ENCODE assay signal across 9 cellular contexts in genomic region chr1:199272690-199273089, GRCh38.
DNase-seq lines count a peak whose midpoint lies in the region; ATAC-seq and TF ChIP-seq lines count a peak whose summit lies in the region.
"Had no signal": no experiment of that assay in that cellular context is flagged by ENCODE, and none has a peak within 500 bp of the region (broad histone marks: within the 10 kb centered on the region; RNA-seq: fewer than 3 reads in every experiment).

No MANE protein-coding gene starts in this region.

- no peak overlapping the region for H3K23ac ChIP-seq in IMR-90 (ENCODE audit: low read depth, low read length)

- intact Hi-C loops in IMR-90 (cut with micrococcal nuclease) = loop anchor here (5.0 to 10.0 kb wide), 2 partner anchors 132 to 150 kb away; no protein-coding TSS in a partner anchor
- intact Hi-C loops in thyroid gland (cut with DNase I) = no loop called here

- no peak overlapping the region for H2AFZ ChIP-seq in IMR-90 (replicated peaks; ENCODE audit: low read length, poor library complexity)

- no peak overlapping the region; a peak in 1 of 4 replicates for H4K8ac ChIP-seq in IMR-90 (ENCODE audit: low read depth in 2 of 2, low read length in 2 of 2)

- no peaks in the 10 kb centered on the region for H3K36me3 ChIP-seq in IMR-90 (ENCODE audit: control insufficient read depth, insufficient read depth, low read length)
- no peaks in the 10 kb centered on the region for H3K36me3 ChIP-seq in thyroid gland

- in situ Hi-C loops in IMR-90 (cut with MboI; ENCODE audit: low sequenced_read_pairs) = no loop called here

- no peak overlapping the region for H2BK120ac ChIP-seq in IMR-90 (ENCODE audit: low read depth, low read length)

- H3K4me1 ChIP-seq in IMR-90 (ENCODE audit: control insufficient read depth, insufficient read depth, low read length) (peaks cover 5% of the 10 kb centered on the region), thyroid gland (peaks cover 3 to 10% of the 10 kb centered on the region in 2 donors)

- ATAC-seq in GM21786 (IDR thresholded peaks at IDR 0.05; ENCODE audit: unreplicated experiment) (peak; percentile 76), IMR-90 (ENCODE audit: low read depth) (peak; percentile 88), esophagus mucosa (peak; percentile 41)

- H3K27me3 ChIP-seq in IMR-90 (ENCODE audit: control insufficient read depth, insufficient read depth, low read length) (no peaks in the 10 kb centered on the region), thyroid gland (no peaks in the 10 kb centered on the region)

- H3K4me3 ChIP-seq in IMR-90 (ENCODE audit: insufficient read depth, low read depth, low read length) = no peak overlapping the region
- H3K4me3 ChIP-seq in thyroid gland (replicated peaks in 1 of 3) = no peak overlapping the region

- TF ChIP-seq POLR2A in IMR-90 (IDR thresholded peaks at IDR 0.05; ENCODE audit: low read depth, low read length) (no peak), thyroid gland (IDR thresholded peaks at IDR 0.05) (no peak)

- H3K56ac ChIP-seq in IMR-90 (ENCODE audit: extremely low read depth, insufficient read depth, low read length) = no peak overlapping the region

- WGBS in IMR-90 (ENCODE audit: extremely low coverage in 2 of 2, insufficient read length in 1 of 2), 2 experiments = 0% methylated on average over 1 of the region's 3 CpGs; no CpG with 5 or more reads in 1 of the 2 experiments
- WGBS in thyroid gland, 2 donors = 41 to 46% methylated on average over 3 of the region's 3 CpGs

- no peak overlapping the region for H3K18ac ChIP-seq in IMR-90 (ENCODE audit: low read depth, low read length)

- H3K27ac ChIP-seq in IMR-90 (ENCODE audit: insufficient read depth, low read length) (no peak overlapping the region), thyroid gland (no peak overlapping the region)
- H3K27ac ChIP-seq: KMS-11 had no signal

- no peak overlapping the region for H3K14ac ChIP-seq in IMR-90 (replicated peaks; ENCODE audit: low read depth, low read length)

- no peak overlapping the region for H3K4ac ChIP-seq in IMR-90 (ENCODE audit: low read depth, low read length)

- no peak overlapping the region for H4K91ac ChIP-seq in IMR-90 (ENCODE audit: insufficient read depth, low read depth, low read length)

- no TSS peak for BruUV-seq in IMR-90 (replicated peaks; lab: Mats Ljungman, UMichigan)

- dilution Hi-C loops in IMR-90 (cut with HindIII; ENCODE audit: low sequenced_read_pairs, unreplicated experiment) = no loop called here

- no peak overlapping the region for H2AK9ac ChIP-seq in IMR-90 (replicated peaks; ENCODE audit: low read depth, low read length, poor library complexity)

- 0 out of 2 replicates have a peak, but pooled peaks cover 2% of the 10 kb centered on the region for H3K9me1 ChIP-seq in IMR-90 (ENCODE audit: insufficient read depth, low read length)

- POLR2A ChIA-PET in IMR-90 (lab: Charles Lee; ENCODE audit: unreplicated experiment) = no interaction called here

- TF ChIP-seq RAD21 in IMR-90 (IDR thresholded peaks at IDR 0.05; ENCODE audit: low read length) = no peak

- H2BK5ac ChIP-seq in IMR-90 (ENCODE audit: low read depth, low read length, poor library complexity, severe bottlenecking) = peak overlapping the region; percentile 55

- H3K4me2 ChIP-seq in IMR-90 (ENCODE audit: low read depth, low read length) = no peak overlapping the region
- H3K4me2 ChIP-seq: KMS-11 had no signal

- H2BK20ac ChIP-seq in IMR-90 (ENCODE audit: low read depth, low read length) = no peak overlapping the region

- H3K9ac ChIP-seq in IMR-90 (ENCODE audit: low read depth, low read length) = no peak overlapping the region
- H3K9ac ChIP-seq: KMS-11 had no signal

- H3K79me1 ChIP-seq in IMR-90 (ENCODE audit: low read depth in 1 of 2, low read length in 2 of 2) = no peaks in the 10 kb centered on the region

- H2AK5ac ChIP-seq in IMR-90 (ENCODE audit: low read depth, low read length) = no peak overlapping the region

- H4K5ac ChIP-seq in IMR-90 (ENCODE audit: low read depth, low read length) = no peak overlapping the region

- H3K9me3 ChIP-seq in IMR-90 (ENCODE audit: control insufficient read depth, insufficient read depth, low read length) = no peaks in the 10 kb centered on the region
- H3K9me3 ChIP-seq in thyroid gland = no peaks in the 10 kb centered on the region

- H4K20me1 ChIP-seq in IMR-90 (ENCODE audit: insufficient read depth, low read length) = no peaks in the 10 kb centered on the region

- DNase-seq in GM03348 (ENCODE audit: low spot score) (peak; percentile 87), IMR-90 (peak; percentile 94), thyroid gland (peak; percentile 10 to 27), RPMI8226 (no peak), COLO668 (lab: John Stamatoyannopoulos, UW; ENCODE audit: unreplicated experiment) (no peak), NCI-H524 (lab: John Stamatoyannopoulos, UW) (no peak)

- CTCF ChIA-PET in IMR-90 (lab: Yijun Ruan, JAX) = no interaction called here

- no peak overlapping the region for H2BK15ac ChIP-seq in IMR-90 (ENCODE audit: low read depth, low read length)

- TF ChIP-seq CTCF in IMR-90 (conservative IDR thresholded peaks at IDR 0.05; ENCODE audit: low read depth, low read length) (no peak), thyroid gland (IDR thresholded peaks at IDR 0.05) (no peak)

TF ChIP-seq in IMR-90, 13 proteins besides CTCF, POLR2A, EP300 and RAD21:
- TF ChIP-seq RFX5 (IDR thresholded peaks at IDR 0.05; ENCODE audit: low read depth, low read length) (0 out of 2 replicates have a peak, but pooled peaks have one; percentile 21), MAZ (IDR thresholded peaks at IDR 0.05; ENCODE audit: borderline replicate concordance, low read depth, low read length) (peak; percentile 84), CHD1 (IDR thresholded peaks at IDR 0.05; ENCODE audit: low read depth, low read length) (no peak), MXI1 (IDR thresholded peaks at IDR 0.05; ENCODE audit: borderline replicate concordance, low read depth, low read length) (no peak), FOS (IDR thresholded peaks at IDR 0.05; ENCODE audit: low read depth, low read length) (peak; percentile 71), BHLHE40 (IDR thresholded peaks at IDR 0.05; ENCODE audit: low read depth, low read length) (0 out of 2 replicates have a peak, but pooled peaks have one; percentile 46), CEBPB (IDR thresholded peaks at IDR 0.05; ENCODE audit: low read depth, low read length) (no peak), USF2 (IDR thresholded peaks at IDR 0.05; ENCODE audit: low read depth, low read length) (no peak), SMC3 (IDR thresholded peaks at IDR 0.05; ENCODE audit: low read depth, low read length) (no peak), NFE2L2 (IDR thresholded peaks at IDR 0.05; ENCODE audit: low read depth, low read length) (no peak), RCOR1 (IDR thresholded peaks at IDR 0.05; ENCODE audit: insufficient replicate concordance, low read length) (peak; percentile 95)

Comparison
In these comparisons a context has a peak if more than half of its experiments do, and no peak if none do; other contexts are left out.
1. DNase-seq: peak in GM03348 (single experiment), IMR-90 (single experiment) and thyroid gland (2 of 2); none in RPMI8226 (single experiment), COLO668 (single experiment) and NCI-H524 (0 of 2).
2. Peak in every context shown above with its lines, with median percentiles within 50 percentile points of each other: ATAC-seq.